8 cellular contexts compared by ENCODE assay signal in genomic region chr2:5691659-5692529, GRCh38.
DNase-seq lines count a peak whose midpoint lies in the region; ATAC-seq and TF ChIP-seq lines count a peak whose summit lies in the region.

Gene SOX11, plus strand, starts transcription at chr2:5692384. Its CDS starts 338 bp downstream, at chr2:5692722.

- H3K9ac ChIP-seq in NT2/D1 (ENCODE audit: insufficient read length, low read depth), result peak within 1 kb of the TSS; percentile 92

- H3K4me3 ChIP-seq in HFF-Myc (replicated peaks; ENCODE audit: low read depth, low read length) (peak within 1 kb of the TSS; percentile 55), NT2/D1 (ENCODE audit: insufficient read length, low read depth) (peak within 1 kb of the TSS; percentile 89)

- DNase-seq in HFF-Myc (ENCODE audit: extremely low read depth, low read depth), result peak; percentile 59
- peak; percentile 90 for DNase-seq in NT2/D1 (ENCODE audit: low read depth, low spot score)
- peak; percentile 20 for DNase-seq in germinal center (ENCODE audit: low spot score)
- DNase-seq in pons (ENCODE audit: low spot score), result peak; percentile 73
- DNase-seq in activated naive CD4-positive, alpha-beta T cell (lab: John Stamatoyannopoulos, UW), result no peak

- no peaks in the 10 kb centered on the region for H3K9me3 ChIP-seq in NT2/D1 (ENCODE audit: insufficient read depth, low read length)

- H3K36me3 ChIP-seq in NT2/D1 (ENCODE audit: insufficient read depth, insufficient read length, low read length), result peaks cover 5% of the 10 kb centered on the region

- no peaks in the 10 kb centered on the region for H3K4me1 ChIP-seq in NT2/D1 (ENCODE audit: insufficient read depth, insufficient read length)

- no peak for ATAC-seq in GM21360 (IDR thresholded peaks at IDR 0.05; ENCODE audit: unreplicated experiment)
- ATAC-seq in GM21786 (IDR thresholded peaks at IDR 0.05; ENCODE audit: unreplicated experiment), result no peak
- ATAC-seq in HG03025 (IDR thresholded peaks at IDR 0.05; ENCODE audit: low FRiP score, unreplicated experiment), result no peak

- no peak for TF ChIP-seq CTCF in HFF-Myc (IDR thresholded peaks at IDR 0.05; ENCODE audit: low read depth, low read length, missing control alignments)

- H3K27me3 ChIP-seq in NT2/D1 (ENCODE audit: insufficient read depth, insufficient read length), result no peaks in the 10 kb centered on the region

Comparison
In these comparisons a context has a peak if more than half of its experiments do, and no peak if none do; other contexts are left out.
1. DNase-seq: peak in HFF-Myc (single experiment), NT2/D1 (single experiment), germinal center (single experiment) and pons (single experiment); none in activated naive CD4-positive, alpha-beta T cell (0 of 4).